In the genomic region with DNA sequence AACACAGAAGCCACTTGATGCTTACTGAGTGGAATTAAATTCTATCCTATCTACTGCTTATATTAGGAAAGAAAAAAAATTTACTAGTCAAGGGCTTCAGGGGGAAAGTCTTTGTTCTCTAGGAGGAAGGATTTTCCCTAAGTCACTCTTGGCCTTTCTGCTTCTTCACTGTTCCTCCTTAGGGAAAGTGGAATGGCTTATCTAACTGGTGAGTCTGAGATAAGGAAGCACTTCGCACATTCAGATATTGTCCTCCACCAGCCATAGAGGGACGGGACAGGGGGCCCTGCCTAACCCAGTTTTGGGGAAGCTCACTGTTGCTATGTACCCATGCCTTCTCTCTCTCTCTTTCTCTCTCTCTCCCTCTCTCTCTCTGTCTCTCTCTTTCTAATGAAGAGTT, we compare ENCODE assay signal across 22 cellular contexts.
DNase-seq lines count a peak whose midpoint lies in the region; ATAC-seq and TF ChIP-seq lines count a peak whose summit lies in the region.
"Had no signal": no experiment of that assay in that cellular context is flagged by ENCODE, and none has a peak within 500 bp of the region (broad histone marks: within the 10 kb centered on the region; RNA-seq: fewer than 3 reads in every experiment).

No MANE protein-coding gene starts in this region.

- peaks cover 7 to 20% (median 12%) of the 10 kb centered on the region in 3 experiments for H3K36me3 Mint-ChIP-seq in H9 (ENCODE audit: insufficient read depth in 1 of 3, low read depth in 3 of 3)
- H3K36me3 Mint-ChIP-seq in T-cell: peaks cover 15% of the 10 kb centered on the region
- H3K36me3 Mint-ChIP-seq in activated CD4-positive, alpha-beta T cell treated with anti-CD3 and anti-CD28 coated beads, Interleukin-2, amount 10 ng/mL, durations not matched to agents 24 days and 14 days (ENCODE audit: low read depth): peaks cover 8% of the 10 kb centered on the region
- no peaks in the 10 kb centered on the region for H3K36me3 Mint-ChIP-seq in chondrocyte (ENCODE audit: low read depth)
- H3K36me3 Mint-ChIP-seq: CD8-positive, alpha-beta T cell had no signal

- no peak overlapping the region for H4K91ac ChIP-seq in H9 (ENCODE audit: insufficient read length, low read depth, low read length)

- TF ChIP-seq CTCF in H9 (conservative IDR thresholded peaks at IDR 0.05): no peak
- no peak for TF ChIP-seq CTCF in chondrocyte (IDR thresholded peaks at IDR 0.05)

- H3K4me2 ChIP-seq in BLaER1 treated with 17β-estradiol and CSF1 and Interleukin-3, amounts not matched to agents 10 nM and 100 nM: peak overlapping the region; percentile 15 to 78 (median 41); a peak in 20 of 22 replicates
- no peak overlapping the region for H3K4me2 ChIP-seq in H9 (ENCODE audit: insufficient read depth, insufficient read length, low read length)

- H2AK5ac ChIP-seq in H9 (ENCODE audit: insufficient read length, low read length): no peak overlapping the region

- H2BK5ac ChIP-seq in H9 (ENCODE audit: insufficient read length, low read length): no peak overlapping the region

- peak overlapping the region in 2 of 11 experiments; percentile 20 to 22; a peak in 2 of 22 replicates for H3K9ac ChIP-seq in BLaER1 treated with 17β-estradiol and CSF1 and Interleukin-3, amounts not matched to agents 10 nM and 100 nM
- H3K9ac ChIP-seq in H9 (ENCODE audit: extremely low read depth, insufficient read length, low read length): no peak overlapping the region

- H3K23ac ChIP-seq in H9 (ENCODE audit: insufficient read length, low read depth, low read length): no peak overlapping the region

- H3K18ac ChIP-seq in H9 (ENCODE audit: insufficient read length, low read depth, low read length): no peak overlapping the region

- H4K20me1 ChIP-seq in BLaER1 treated with 17β-estradiol and CSF1 and Interleukin-3, amounts not matched to agents 10 nM and 100 nM: no peaks in the 10 kb centered on the region
- no peaks in the 10 kb centered on the region for H4K20me1 ChIP-seq in H9 (ENCODE audit: control insufficient read depth, insufficient read depth, insufficient read length)

- H3K4me3 ChIP-seq in BLaER1 treated with 17β-estradiol and CSF1 and Interleukin-3, amounts not matched to agents 10 nM and 100 nM: no peak overlapping the region
- H3K4me3 ChIP-seq in mesodermal cell (ENCODE audit: extremely low read depth, insufficient read depth, low read length, poor library complexity, severe bottlenecking): no peak overlapping the region
- H3K4me3 ChIP-seq: body of pancreas, esophagus muscularis mucosa, gastroesophageal sphincter, SJSA1 had no signal

- intact Hi-C loops in activated CD4-positive, alpha-beta T cell treated with anti-CD3 and anti-CD28 coated beads, Interleukin-2, amount 10 ng/mL, durations not matched to agents 24 days and 14 days (cut with micrococcal nuclease): no loop called here

- H3K27ac ChIP-seq in BLaER1 treated with 17β-estradiol and CSF1 and Interleukin-3, amounts not matched to agents 10 nM and 100 nM: peak overlapping the region in 10 of 11 experiments; percentile 4 to 72 (median 40); a peak in 12 of 22 replicates
- no peak overlapping the region for H3K27ac ChIP-seq in H9 (ENCODE audit: insufficient read length, low read depth, low read length)
- peak overlapping the region; percentile 58 for H3K27ac ChIP-seq in mesodermal cell (ENCODE audit: low read depth, low read length, severe bottlenecking)
- H3K27ac ChIP-seq: body of pancreas, SJSA1 had no signal

- no peaks in the 10 kb centered on the region for H3K23me2 ChIP-seq in H9 (ENCODE audit: insufficient read length, low read depth, low read length, poor library complexity, severe bottlenecking)

- H3K14ac ChIP-seq in H9 (ENCODE audit: insufficient read depth, low read length): no peak overlapping the region

- CTCF ChIA-PET in T-cell (lab: Charles Lee): no interaction called here

- H3K9me3 Mint-ChIP-seq in H9: peaks cover 0 to 9% of the 10 kb centered on the region in 2 experiments; a peak in 3 of 5 replicates
- peaks cover 0 to 5% (median 0%) of the 10 kb centered on the region in 3 donors for H3K9me3 Mint-ChIP-seq in T-cell
- peaks cover 14% of the 10 kb centered on the region for H3K9me3 Mint-ChIP-seq in activated CD4-positive, alpha-beta T cell treated with anti-CD3 and anti-CD28 coated beads, Interleukin-2, amount 10 ng/mL, durations not matched to agents 24 days and 14 days
- H3K9me3 Mint-ChIP-seq in chondrocyte (ENCODE audit: low read depth): peaks cover 11% of the 10 kb centered on the region

- H3K9me3 ChIP-seq in BLaER1 treated with 17β-estradiol and CSF1 and Interleukin-3, amounts not matched to agents 10 nM and 100 nM (replicated peaks in 1 of 11): peaks cover 7 to 47% (median 34%) of the 10 kb centered on the region in 11 experiments; a peak in 20 of 22 replicates
- H3K9me3 ChIP-seq in H9 (ENCODE audit: control insufficient read depth, low read depth, low read length): no peaks in the 10 kb centered on the region
- peaks cover 7% of the 10 kb centered on the region for H3K9me3 ChIP-seq in mesodermal cell (ENCODE audit: control insufficient read depth, low read length)
- H3K9me3 ChIP-seq: body of pancreas, esophagus muscularis mucosa, gastroesophageal sphincter, SJSA1 had no signal

- no peak overlapping the region for H4K8ac ChIP-seq in H9 (replicated peaks; ENCODE audit: insufficient read length, low read depth, low read length)

- H4K5ac ChIP-seq in H9 (ENCODE audit: insufficient read length, low read depth, low read length): no peak overlapping the region

- POLR2A ChIA-PET in T-cell (lab: Charles Lee): interaction anchor here in 1 of 2 donors (0.6 kb wide), 1 partner anchor 60 kb away, joined by 3 read pairs; no protein-coding TSS in a partner anchor

- no CpG with 5 or more reads among the region's 2 CpGs for WGBS in H9 (ENCODE audit: extremely low coverage, insufficient read length, low lambda C conversion rate)
- WGBS in mesodermal cell (ENCODE audit: insufficient coverage in 2 of 2), 2 experiments: 33% methylated on average over 1 of the region's 2 CpGs; no CpG with 5 or more reads in 1 of the 2 experiments

- no peak overlapping the region for H3K4me3 Mint-ChIP-seq in H9
- H3K4me3 Mint-ChIP-seq in T-cell: no peak overlapping the region
- no peak overlapping the region for H3K4me3 Mint-ChIP-seq in activated CD4-positive, alpha-beta T cell treated with anti-CD3 and anti-CD28 coated beads, Interleukin-2, amount 10 ng/mL, durations not matched to agents 24 days and 14 days
- no peak overlapping the region for H3K4me3 Mint-ChIP-seq in chondrocyte (ENCODE audit: unreplicated experiment)
- H3K4me3 Mint-ChIP-seq: activated CD4-positive, alpha-beta memory T cell treated with anti-CD3 and anti-CD28 coated beads for 36 hours; CD8-positive, alpha-beta T cell; T-helper 2 cell treated with Interferon-gamma antibody and Interleukin-4, amounts not matched to agents 5 μg/mL and 100 μg/mL, for 36 hours; WTC11 had no signal

- H3K27me3 Mint-ChIP-seq in H9 (ENCODE audit: low read depth) (no peaks in the 10 kb centered on the region), T-cell (no peaks in the 10 kb centered on the region), chondrocyte (ENCODE audit: low read depth) (no peaks in the 10 kb centered on the region)
- no peaks in the 10 kb centered on the region for H3K27me3 Mint-ChIP-seq in activated CD4-positive, alpha-beta T cell treated with anti-CD3 and anti-CD28 coated beads, Interleukin-2, amount 10 ng/mL, durations not matched to agents 24 days and 14 days
- H3K27me3 Mint-ChIP-seq: activated CD4-positive, alpha-beta memory T cell treated with anti-CD3 and anti-CD28 coated beads for 36 hours had no signal

- no peak overlapping the region for H3K56ac ChIP-seq in H9 (ENCODE audit: insufficient read length, low read depth, low read length)

- H3K36me3 ChIP-seq in BLaER1 treated with 17β-estradiol and CSF1 and Interleukin-3, amounts not matched to agents 10 nM and 100 nM: peaks cover 0 to 15% (median 0%) of the 10 kb centered on the region in 11 experiments; a peak in 4 of 22 replicates
- H3K36me3 ChIP-seq in mesodermal cell (ENCODE audit: control insufficient read depth, insufficient read depth, low read length): no peaks in the 10 kb centered on the region
- H3K36me3 ChIP-seq: esophagus muscularis mucosa, gastroesophageal sphincter, SJSA1 had no signal

- H3K79me1 ChIP-seq in H9 (ENCODE audit: insufficient read depth, low read depth, low read length, poor library complexity, severe bottlenecking): no peaks in the 10 kb centered on the region

- peaks cover 39 to 48% of the 10 kb centered on the region in 2 experiments for H3K4me1 Mint-ChIP-seq in H9
- peaks cover 15 to 40% (median 23%) of the 10 kb centered on the region in 3 donors for H3K4me1 Mint-ChIP-seq in T-cell
- H3K4me1 Mint-ChIP-seq in activated CD4-positive, alpha-beta T cell treated with anti-CD3 and anti-CD28 coated beads, Interleukin-2, amount 10 ng/mL, durations not matched to agents 24 days and 14 days: peaks cover 11% of the 10 kb centered on the region
- H3K4me1 Mint-ChIP-seq in chondrocyte (ENCODE audit: low read depth): peaks cover 8% of the 10 kb centered on the region

- ATAC-seq in T-cell (replicated peaks in 1 of 4) (no peak), SK-N-SH treated with all-trans-retinoic acid at 6 μM for 48 hours (no peak)
- ATAC-seq: body of pancreas; CD8-positive, alpha-beta T cell; gastroesophageal sphincter; WTC11 had no signal

- no peak overlapping the region for H3K4ac ChIP-seq in H9 (ENCODE audit: low read depth, low read length)

- H3K27ac Mint-ChIP-seq in H9: no peak overlapping the region; a peak in 1 of 7 replicates
- H3K27ac Mint-ChIP-seq in T-cell: peak overlapping the region; percentile 9 to 34
- H3K27ac Mint-ChIP-seq in activated CD4-positive, alpha-beta T cell treated with anti-CD3 and anti-CD28 coated beads, Interleukin-2, amount 10 ng/mL, durations not matched to agents 24 days and 14 days: no peak overlapping the region
- H3K27ac Mint-ChIP-seq in chondrocyte (ENCODE audit: unreplicated experiment): no peak overlapping the region
- H3K27ac Mint-ChIP-seq: activated CD4-positive, alpha-beta memory T cell treated with anti-CD3 and anti-CD28 coated beads for 36 hours; CD8-positive, alpha-beta T cell; T-helper 2 cell treated with Interferon-gamma antibody and Interleukin-4, amounts not matched to agents 5 μg/mL and 100 μg/mL, for 36 hours had no signal

- no peak overlapping the region for H2BK20ac ChIP-seq in H9 (ENCODE audit: low read depth, low read length, poor library complexity, severe bottlenecking)

- H3K27me3 ChIP-seq in BLaER1 treated with 17β-estradiol and CSF1 and Interleukin-3, amounts not matched to agents 10 nM and 100 nM: no peaks in the 10 kb centered on the region
- H3K27me3 ChIP-seq in H9 (ENCODE audit: insufficient read depth, low read length): no peaks in the 10 kb centered on the region
- H3K27me3 ChIP-seq: body of pancreas, esophagus muscularis mucosa, gastroesophageal sphincter, SJSA1 had no signal

- H2AFZ ChIP-seq in H9 (ENCODE audit: low read length): no peak overlapping the region

- no peak overlapping the region for H2BK15ac ChIP-seq in H9 (ENCODE audit: low read depth, low read length)

- DNase-seq in H9 (no peak), T-cell (no peak), T-helper 1 cell (no peak), chondrocyte (ENCODE audit: low spot score) (no peak)
- no peak for DNase-seq in activated CD4-positive, alpha-beta T cell treated with anti-CD3 and anti-CD28 coated beads, Interleukin-2, amount 10 ng/mL, durations not matched to agents 24 days and 14 days
- DNase-seq: activated CD4-positive, alpha-beta memory T cell treated with anti-CD3 and anti-CD28 coated beads for 36 hours; body of pancreas; CD8-positive, alpha-beta T cell; DMS153; islet precursor cell; NCI-H446 treated with DMSO at 0.1 percent for 48 hours; NK-92 treated with Interleukin-12 subunit alpha and Interleukin-12 subunit beta, amount 100 ng/mL, for 24 hours; stimulated activated CD4-positive, alpha-beta T cell treated with anti-CD3 and anti-CD28 coated beads, Interleukin-4, amount 100 ng/mL, for 4 hours; trophoblast cell had no signal

- H2BK12ac ChIP-seq in H9 (ENCODE audit: insufficient read length, low read depth, low read length): peak overlapping the region; percentile 84

- H3T11ph ChIP-seq in H9 (ENCODE audit: low read length): no peak overlapping the region

- H3K79me2 ChIP-seq in H9 (ENCODE audit: insufficient read depth, low read length): no peaks in the 10 kb centered on the region

- no peak overlapping the region for H2BK120ac ChIP-seq in H9 (ENCODE audit: low read depth, low read length, poor library complexity, severe bottlenecking)

- H3K4me1 ChIP-seq in BLaER1 treated with 17β-estradiol and CSF1 and Interleukin-3, amounts not matched to agents 10 nM and 100 nM: peaks cover 35 to 76% (median 57%) of the 10 kb centered on the region in 10 experiments
- H3K4me1 ChIP-seq in H9 (ENCODE audit: insufficient read depth, low read length): peaks cover 10% of the 10 kb centered on the region
- H3K4me1 ChIP-seq in mesodermal cell (ENCODE audit: control insufficient read depth, insufficient read depth, low read length, poor library complexity, severe bottlenecking): peaks cover 9% of the 10 kb centered on the region
- H3K4me1 ChIP-seq: SJSA1 had no signal

Comparison
In these comparisons a context has a peak if more than half of its experiments do, and no peak if none do; other contexts are left out.
1. H3K27ac Mint-ChIP-seq: peak in T-cell (2 of 2); none in H9 (0 of 3), activated CD4-positive, alpha-beta T cell treated with anti-CD3 and anti-CD28 coated beads, Interleukin-2, amount 10 ng/mL, durations not matched to agents 24 days and 14 days (single experiment) and chondrocyte (single experiment).